ENCODE assay signal across 8 cellular contexts in the genomic region with DNA sequence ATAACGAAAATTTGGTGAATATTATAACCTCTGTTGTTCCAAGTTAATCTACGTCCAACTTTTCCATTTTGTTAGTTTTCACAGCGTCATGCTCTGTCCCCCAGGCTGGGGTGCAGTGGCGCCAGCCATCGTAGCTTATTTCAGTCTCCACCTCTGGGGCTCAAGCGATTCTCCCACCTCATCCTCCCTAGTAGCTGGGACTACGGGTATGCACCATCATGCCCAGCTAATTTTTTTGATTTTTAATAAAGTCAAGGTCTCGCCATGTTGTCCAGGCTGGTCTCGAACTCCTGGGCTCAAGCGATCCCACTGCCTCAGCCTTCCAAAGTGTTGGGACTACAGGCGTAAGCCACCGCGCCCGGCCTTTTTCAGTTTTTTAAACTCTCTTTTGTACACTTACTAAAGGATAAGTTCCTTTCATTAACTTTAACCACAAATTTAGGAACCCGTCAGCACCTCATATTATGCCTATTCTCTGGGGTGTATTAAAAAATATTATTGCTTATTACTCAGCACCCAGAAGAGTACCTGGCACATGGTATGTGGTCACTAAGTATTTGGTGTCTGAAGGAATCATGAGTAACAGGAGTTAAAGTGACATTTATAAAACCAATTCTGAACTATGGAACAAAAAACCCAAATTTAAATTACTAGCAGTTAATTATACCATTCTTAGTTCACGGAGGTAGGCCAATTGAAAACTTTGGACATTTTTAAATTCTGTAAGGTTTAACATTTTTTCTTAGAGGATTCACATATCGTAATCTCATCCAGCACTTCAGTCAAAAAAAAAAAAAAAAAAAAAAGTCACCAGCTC. TPM values are rescaled to one million over a fixed set of nuclear protein-coding genes. Genes with fewer than 3 reads are reported as not detected.
DNase-seq lines count a peak whose midpoint lies in the region; ATAC-seq and TF ChIP-seq lines count a peak whose summit lies in the region.

No MANE protein-coding gene starts in this region.

- H3K9me3 Mint-ChIP-seq in activated naive CD4-positive, alpha-beta T cell treated with anti-CD3 and anti-CD28 coated beads, Interleukin-2, amount 10 ng/mL, durations not matched to agents 7 days and 5 days, result peaks cover 2% of the 10 kb centered on the region
- no peaks in the 10 kb centered on the region for H3K9me3 Mint-ChIP-seq in mesothelial cell of epicardium

- H3K27ac Mint-ChIP-seq in activated naive CD4-positive, alpha-beta T cell treated with anti-CD3 and anti-CD28 coated beads, Interleukin-2, amount 10 ng/mL, durations not matched to agents 7 days and 5 days, result no peak overlapping the region
- H3K27ac Mint-ChIP-seq in mesothelial cell of epicardium, result peak overlapping the region; percentile 99

- peaks cover 10% of the 10 kb centered on the region for H3K4me1 Mint-ChIP-seq in activated naive CD4-positive, alpha-beta T cell treated with anti-CD3 and anti-CD28 coated beads, Interleukin-2, amount 10 ng/mL, durations not matched to agents 7 days and 5 days
- H3K4me1 Mint-ChIP-seq in mesothelial cell of epicardium, result peaks cover 15% of the 10 kb centered on the region

- no peak for ATAC-seq in upper lobe of left lung (ENCODE audit: low FRiP score in 2 of 2)
- ATAC-seq in GM18858 (IDR thresholded peaks at IDR 0.05; ENCODE audit: unreplicated experiment), result no peak

- WGBS in upper lobe of left lung, 2 donors, result 89 to 92% methylated on average over 17 of the region's 17 CpGs

- no peaks in the 10 kb centered on the region for H3K27me3 ChIP-seq in upper lobe of left lung

- CTCF ChIA-PET in activated naive CD4-positive, alpha-beta T cell treated with anti-CD3 and anti-CD28 coated beads, Interleukin-2, amount 10 ng/mL, durations not matched to agents 7 days and 5 days (lab: Charles Lee), result no interaction called here

- H3K36me3 ChIP-seq in upper lobe of left lung, result no peaks in the 10 kb centered on the region

- no peaks in the 10 kb centered on the region for H3K9me3 ChIP-seq in upper lobe of left lung

- no peaks in the 10 kb centered on the region for H3K36me3 Mint-ChIP-seq in activated naive CD4-positive, alpha-beta T cell treated with anti-CD3 and anti-CD28 coated beads, Interleukin-2, amount 10 ng/mL, durations not matched to agents 7 days and 5 days
- H3K36me3 Mint-ChIP-seq in mesothelial cell of epicardium, result no peaks in the 10 kb centered on the region

- H3K4me1 ChIP-seq in upper lobe of left lung, result peaks cover 0 to 13% (median 6%) of the 10 kb centered on the region in 4 donors

- TF ChIP-seq EP300 in upper lobe of left lung (IDR thresholded peaks at IDR 0.05), result no peak

- peak overlapping the region; percentile 36 for H3K4me3 Mint-ChIP-seq in activated naive CD4-positive, alpha-beta T cell treated with anti-CD3 and anti-CD28 coated beads, Interleukin-2, amount 10 ng/mL, durations not matched to agents 7 days and 5 days
- peak overlapping the region; percentile 94 for H3K4me3 Mint-ChIP-seq in mesothelial cell of epicardium

- H3K27ac ChIP-seq in caudate nucleus (ENCODE audit: low read depth, low read length), result peak overlapping the region; percentile 63
- H3K27ac ChIP-seq in upper lobe of left lung, result peak overlapping the region; percentile 79 to 88 (median 84)

- peak overlapping the region in 3 of 4 donors; percentile 46 to 69 (median 59) for H3K4me3 ChIP-seq in upper lobe of left lung

- no peak for TF ChIP-seq POLR2A in upper lobe of left lung (IDR thresholded peaks at IDR 0.05)

- no peak for DNase-seq in activated naive CD4-positive, alpha-beta T cell treated with anti-CD3 and anti-CD28 coated beads, Interleukin-2, amount 10 ng/mL, durations not matched to agents 7 days and 5 days
- DNase-seq in activated naive CD4-positive, alpha-beta T cell treated with Interleukin-2 at 50 U/mL for 16 hours, result no peak
- DNase-seq in caudate nucleus (lab: John Stamatoyannopoulos, UW), result no peak
- DNase-seq in mesothelial cell of epicardium (ENCODE audit: low spot score in 2 of 2, unreplicated experiment in 2 of 2), result no peak
- no peak for DNase-seq in upper lobe of left lung
- no peak for DNase-seq in KBM-7
- DNase-seq in NCI-H748 (lab: John Stamatoyannopoulos, UW; ENCODE audit: unreplicated experiment), result no peak

- TF ChIP-seq CTCF in mesothelial cell of epicardium (IDR thresholded peaks at IDR 0.05; ENCODE audit: unreplicated experiment) (no peak), upper lobe of left lung (IDR thresholded peaks at IDR 0.05) (no peak)

- peaks cover 20% of the 10 kb centered on the region for H3K27me3 Mint-ChIP-seq in activated naive CD4-positive, alpha-beta T cell treated with anti-CD3 and anti-CD28 coated beads, Interleukin-2, amount 10 ng/mL, durations not matched to agents 7 days and 5 days
- peaks cover 10% of the 10 kb centered on the region for H3K27me3 Mint-ChIP-seq in mesothelial cell of epicardium (ENCODE audit: low read depth)

- in situ Hi-C loops in KBM-7 (cut with MboI; ENCODE audit: low pct_unique_long_range_greater_than_20kb, low sequenced_read_pairs), result no loop called here

RNA-seq across cellular contexts. Expression of gene MIPOL1, which starts 0.9 kb away (rescaled TPM):
- total RNA-seq in mesothelial cell of epicardium (24.3 to 29.2 TPM (median 28.4 TPM) in 3 replicates), upper lobe of left lung (10 to 100 TPM in 2 of 6 donors, 1 to 10 TPM in 4; 4.1 to 32.6 (median 8.4) TPM)

RNA-seq across cellular contexts. Expression of gene SLC25A21, which starts 24.4 kb away (rescaled TPM):
- 1.8 to 3.7 TPM (median 2.3 TPM) in 3 replicates for total RNA-seq in mesothelial cell of epicardium
- total RNA-seq in upper lobe of left lung, result 1 to 10 TPM in 1 of 6 donors, under 1 TPM in 2, not detected in 3; 0.15 to 1.7 (median 0.30) TPM
